22 cellular contexts compared by ENCODE assay signal in genomic region chr16:7861891-7862585, GRCh38.
"Had no signal": no experiment of that assay in that cellular context is flagged by ENCODE, and none has a peak within 500 bp of the region (broad histone marks: within the 10 kb centered on the region; RNA-seq: fewer than 3 reads in every experiment).

No MANE protein-coding gene starts in this region.

- H3K9me3 ChIP-seq: MG63 had no signal

- DNase-seq: activated B cell treated with CpG ODN at 0.5 μM for 24 hours; activated CD4-positive, alpha-beta memory T cell treated with anti-CD3 and anti-CD28 coated beads for 36 hours; activated CD4-positive, alpha-beta T cell treated with anti-CD3 and anti-CD28 coated beads for 1 hour; activated CD4-positive, alpha-beta T cell treated with anti-CD3 and anti-CD28 coated beads, Interleukin-2, amount 10 ng/mL, durations not matched to agents 7 days and 5 days; activated CD8-positive, alpha-beta memory T cell treated with anti-CD3 and anti-CD28 coated beads for 24 hours; activated gamma-delta T cell; activated naive CD4-positive, alpha-beta T cell treated with anti-CD3 and anti-CD28 coated beads, Interleukin-2, amount 10 ng/mL, durations not matched to agents 7 days and 5 days; activated naive CD8-positive, alpha-beta T cell treated with anti-CD3 and anti-CD28 coated beads for 36 hours; activated T-cell treated with anti-CD3 and anti-CD28 coated beads, Interleukin-2, amount 50 U/mL, for 48 hours; cerebellar nuclear complex; MG63; MV-4-11; NCI-H1105; NCI-H1436; NCI-H1694 treated with DMSO at 0.1 percent for 48 hours; NCI-H2029 treated with DMSO at 0.1 percent for 48 hours; NCI-H345; NCI-H510A; NCI-H526 treated with DMSO at 0.1 percent for 48 hours; SIG-M5; T-helper 17 cell; T-helper 9 cell had no signal

- H3K4me3 ChIP-seq: MG63 had no signal

- H3K36me3 ChIP-seq: MG63 had no signal

- H3K27me3 ChIP-seq: MG63 had no signal
